11 cellular contexts compared by ENCODE assay signal in genomic region chr10:557792-558328, GRCh38.
DNase-seq lines count a peak whose midpoint lies in the region; ATAC-seq and TF ChIP-seq lines count a peak whose summit lies in the region.
"Had no signal": no experiment of that assay in that cellular context is flagged by ENCODE, and none has a peak within 500 bp of the region (broad histone marks: within the 10 kb centered on the region; RNA-seq: fewer than 3 reads in every experiment).

No MANE protein-coding gene starts in this region.

- no peak overlapping the region for H2AFZ ChIP-seq in osteoblast (ENCODE audit: low read length)

- no peak overlapping the region for H3K4me2 ChIP-seq in osteoblast (ENCODE audit: insufficient read depth, low read length)

- peaks cover 5% of the 10 kb centered on the region for H3K4me1 ChIP-seq in osteoblast (ENCODE audit: insufficient read depth, low read length)
- H3K4me1 ChIP-seq in mucosa of descending colon (ENCODE audit: low read depth), result no peaks in the 10 kb centered on the region

- H3K27ac Mint-ChIP-seq in activated T-helper 1 cell treated with anti-CD3 and anti-CD28 coated beads, Interleukin-12 subunit alpha, Interleukin-12 subunit beta, Interleukin-2, Interleukin-4 antibody, amounts not matched to agents 30 ng/mL and 10 ng/mL and 1 ng/mL, durations not matched to agents 14 hours and 24 hours and 36 hours, result no peak overlapping the region
- no peak overlapping the region for H3K27ac Mint-ChIP-seq in activated CD4-positive, alpha-beta memory T cell treated with anti-CD3 and anti-CD28 coated beads, Interleukin-2, amount 10 ng/mL, durations not matched to agents 7 days and 5 days
- H3K27ac Mint-ChIP-seq in CD14-positive monocyte, result no peak overlapping the region
- H3K27ac Mint-ChIP-seq: stimulated activated effector memory CD8-positive, alpha-beta T cell treated with anti-CD3 and anti-CD28 coated beads, Interleukin-12 subunit alpha, Interleukin-12 subunit beta, amount 100 ng/mL, for 72 hours had no signal

- intact Hi-C loops in activated T-helper 1 cell treated with anti-CD3 and anti-CD28 coated beads, Interleukin-12 subunit alpha, Interleukin-12 subunit beta, Interleukin-2, Interleukin-4 antibody, amounts not matched to agents 30 ng/mL and 10 ng/mL and 1 ng/mL, durations not matched to agents 14 hours and 24 hours and 36 hours (cut with micrococcal nuclease), result no loop called here
- intact Hi-C loops in mucosa of descending colon (cut with DNase I, micrococcal nuclease) (no loop called here), CD14-positive monocyte (cut with micrococcal nuclease) (no loop called here)

- POLR2A ChIA-PET in activated CD4-positive, alpha-beta memory T cell treated with anti-CD3 and anti-CD28 coated beads, Interleukin-2, amount 10 ng/mL, durations not matched to agents 7 days and 5 days (lab: Charles Lee), result no interaction called here

- H3K27me3 Mint-ChIP-seq in activated T-helper 1 cell treated with anti-CD3 and anti-CD28 coated beads, Interleukin-12 subunit alpha, Interleukin-12 subunit beta, Interleukin-2, Interleukin-4 antibody, amounts not matched to agents 30 ng/mL and 10 ng/mL and 1 ng/mL, durations not matched to agents 14 hours and 24 hours and 36 hours (ENCODE audit: insufficient read depth), result peaks cover 1% of the 10 kb centered on the region
- no peaks in the 10 kb centered on the region for H3K27me3 Mint-ChIP-seq in activated CD4-positive, alpha-beta memory T cell treated with anti-CD3 and anti-CD28 coated beads, Interleukin-2, amount 10 ng/mL, durations not matched to agents 7 days and 5 days
- peaks cover 4 to 14% (median 12%) of the 10 kb centered on the region in 3 donors for H3K27me3 Mint-ChIP-seq in CD14-positive monocyte (ENCODE audit: low read depth in 3 of 3)

- no peaks in the 10 kb centered on the region for H3K4me1 Mint-ChIP-seq in activated T-helper 1 cell treated with anti-CD3 and anti-CD28 coated beads, Interleukin-12 subunit alpha, Interleukin-12 subunit beta, Interleukin-2, Interleukin-4 antibody, amounts not matched to agents 30 ng/mL and 10 ng/mL and 1 ng/mL, durations not matched to agents 14 hours and 24 hours and 36 hours (ENCODE audit: low read depth)
- H3K4me1 Mint-ChIP-seq in activated CD4-positive, alpha-beta memory T cell treated with anti-CD3 and anti-CD28 coated beads, Interleukin-2, amount 10 ng/mL, durations not matched to agents 7 days and 5 days, result peaks cover 5% of the 10 kb centered on the region
- no peaks in the 10 kb centered on the region for H3K4me1 Mint-ChIP-seq in CD14-positive monocyte

- ATAC-seq in mucosa of descending colon, result no peak
- ATAC-seq in HG02973 (IDR thresholded peaks at IDR 0.05; ENCODE audit: unreplicated experiment), result no peak

- peak; percentile 9 for DNase-seq in activated T-helper 1 cell treated with Interleukin-2 at 50 U/mL for 16 hours (ENCODE audit: low read depth)
- DNase-seq in activated T-helper 1 cell treated with anti-CD3 and anti-CD28 coated beads, Interleukin-12 subunit alpha, Interleukin-12 subunit beta, Interleukin-2, Interleukin-4 antibody, amounts not matched to agents 30 ng/mL and 10 ng/mL and 1 ng/mL, durations not matched to agents 14 hours and 24 hours and 36 hours (ENCODE audit: low spot score), result no peak
- peak; percentile 3 for DNase-seq in HT-29 (ENCODE audit: low spot score)
- peak; percentile 17 for DNase-seq in activated CD4-positive, alpha-beta memory T cell treated with anti-CD3 and anti-CD28 coated beads, Interleukin-2, amount 10 ng/mL, durations not matched to agents 7 days and 5 days
- peak; percentile 60 for DNase-seq in osteoblast (ENCODE audit: insufficient read length, low spot score, missing footprints)
- no peak for DNase-seq in mucosa of descending colon
- DNase-seq in CD14-positive monocyte (ENCODE audit: low spot score), result no peak
- DNase-seq: amygdala, SHP77 treated with DMSO at 0.1 percent for 48 hours had no signal

- peaks cover 87% of the 10 kb centered on the region for H4K20me1 ChIP-seq in osteoblast (ENCODE audit: insufficient read depth, low read length)

- peaks cover 91% of the 10 kb centered on the region for H3K79me2 ChIP-seq in osteoblast (ENCODE audit: insufficient read depth, low read length)

- H3K27ac ChIP-seq in osteoblast (ENCODE audit: low read depth, low read length), result no peak overlapping the region

- H3K36me3 ChIP-seq in osteoblast (ENCODE audit: insufficient read depth, low read length) (no peaks in the 10 kb centered on the region), mucosa of descending colon (ENCODE audit: low read depth) (no peaks in the 10 kb centered on the region)

- H3K4me3 ChIP-seq in osteoblast (ENCODE audit: insufficient read depth, low read length) (no peak overlapping the region), mucosa of descending colon (no peak overlapping the region)

- CTCF ChIA-PET in activated CD4-positive, alpha-beta memory T cell treated with anti-CD3 and anti-CD28 coated beads, Interleukin-2, amount 10 ng/mL, durations not matched to agents 7 days and 5 days (lab: Charles Lee), result no interaction called here

- H3K4me3 Mint-ChIP-seq in activated T-helper 1 cell treated with anti-CD3 and anti-CD28 coated beads, Interleukin-12 subunit alpha, Interleukin-12 subunit beta, Interleukin-2, Interleukin-4 antibody, amounts not matched to agents 30 ng/mL and 10 ng/mL and 1 ng/mL, durations not matched to agents 14 hours and 24 hours and 36 hours, result no peak overlapping the region
- H3K4me3 Mint-ChIP-seq in activated CD4-positive, alpha-beta memory T cell treated with anti-CD3 and anti-CD28 coated beads, Interleukin-2, amount 10 ng/mL, durations not matched to agents 7 days and 5 days, result no peak overlapping the region
- no peak overlapping the region for H3K4me3 Mint-ChIP-seq in CD14-positive monocyte
- H3K4me3 Mint-ChIP-seq: stimulated activated effector memory CD8-positive, alpha-beta T cell treated with anti-CD3 and anti-CD28 coated beads, Interleukin-12 subunit alpha, Interleukin-12 subunit beta, amount 100 ng/mL, for 72 hours had no signal

- H3K9me3 ChIP-seq in osteoblast (ENCODE audit: low read depth, low read length) (no peaks in the 10 kb centered on the region), mucosa of descending colon (no peaks in the 10 kb centered on the region)

- H3K36me3 Mint-ChIP-seq in activated T-helper 1 cell treated with anti-CD3 and anti-CD28 coated beads, Interleukin-12 subunit alpha, Interleukin-12 subunit beta, Interleukin-2, Interleukin-4 antibody, amounts not matched to agents 30 ng/mL and 10 ng/mL and 1 ng/mL, durations not matched to agents 14 hours and 24 hours and 36 hours (ENCODE audit: low read depth), result no peaks in the 10 kb centered on the region
- no peaks in the 10 kb centered on the region for H3K36me3 Mint-ChIP-seq in activated CD4-positive, alpha-beta memory T cell treated with anti-CD3 and anti-CD28 coated beads, Interleukin-2, amount 10 ng/mL, durations not matched to agents 7 days and 5 days (ENCODE audit: low read depth)
- no peaks in the 10 kb centered on the region for H3K36me3 Mint-ChIP-seq in CD14-positive monocyte
- H3K36me3 Mint-ChIP-seq: stimulated activated effector memory CD8-positive, alpha-beta T cell treated with anti-CD3 and anti-CD28 coated beads, Interleukin-12 subunit alpha, Interleukin-12 subunit beta, amount 100 ng/mL, for 72 hours had no signal

- no peaks in the 10 kb centered on the region for H3K27me3 ChIP-seq in osteoblast (ENCODE audit: insufficient read depth, low read length)

- TF ChIP-seq CTCF in osteoblast (IDR thresholded peaks at IDR 0.05; ENCODE audit: extremely low read depth, low read depth, low read length) (no peak), mucosa of descending colon (IDR thresholded peaks at IDR 0.05) (no peak), CD14-positive monocyte (IDR thresholded peaks at IDR 0.05) (no peak)

- no peaks in the 10 kb centered on the region for H3K9me3 Mint-ChIP-seq in activated T-helper 1 cell treated with anti-CD3 and anti-CD28 coated beads, Interleukin-12 subunit alpha, Interleukin-12 subunit beta, Interleukin-2, Interleukin-4 antibody, amounts not matched to agents 30 ng/mL and 10 ng/mL and 1 ng/mL, durations not matched to agents 14 hours and 24 hours and 36 hours
- no peaks in the 10 kb centered on the region for H3K9me3 Mint-ChIP-seq in activated CD4-positive, alpha-beta memory T cell treated with anti-CD3 and anti-CD28 coated beads, Interleukin-2, amount 10 ng/mL, durations not matched to agents 7 days and 5 days
- no peaks in the 10 kb centered on the region for H3K9me3 Mint-ChIP-seq in CD14-positive monocyte
- H3K9me3 Mint-ChIP-seq: stimulated activated effector memory CD8-positive, alpha-beta T cell treated with anti-CD3 and anti-CD28 coated beads, Interleukin-12 subunit alpha, Interleukin-12 subunit beta, amount 100 ng/mL, for 72 hours had no signal

Comparison
In these comparisons a context has a peak if more than half of its experiments do, and no peak if none do; other contexts are left out.
1. DNase-seq: peak in activated T-helper 1 cell treated with Interleukin-2 at 50 U/mL for 16 hours (single experiment), HT-29 (single experiment), activated CD4-positive, alpha-beta memory T cell treated with anti-CD3 and anti-CD28 coated beads, Interleukin-2, amount 10 ng/mL, durations not matched to agents 7 days and 5 days (single experiment) and osteoblast (single experiment); none in activated T-helper 1 cell treated with anti-CD3 and anti-CD28 coated beads, Interleukin-12 subunit alpha, Interleukin-12 subunit beta, Interleukin-2, Interleukin-4 antibody, amounts not matched to agents 30 ng/mL and 10 ng/mL and 1 ng/mL, durations not matched to agents 14 hours and 24 hours and 36 hours (single experiment), mucosa of descending colon (0 of 3) and CD14-positive monocyte (single experiment).